Comparison of ENCODE assay signal across 15 cellular contexts in the genomic region with DNA sequence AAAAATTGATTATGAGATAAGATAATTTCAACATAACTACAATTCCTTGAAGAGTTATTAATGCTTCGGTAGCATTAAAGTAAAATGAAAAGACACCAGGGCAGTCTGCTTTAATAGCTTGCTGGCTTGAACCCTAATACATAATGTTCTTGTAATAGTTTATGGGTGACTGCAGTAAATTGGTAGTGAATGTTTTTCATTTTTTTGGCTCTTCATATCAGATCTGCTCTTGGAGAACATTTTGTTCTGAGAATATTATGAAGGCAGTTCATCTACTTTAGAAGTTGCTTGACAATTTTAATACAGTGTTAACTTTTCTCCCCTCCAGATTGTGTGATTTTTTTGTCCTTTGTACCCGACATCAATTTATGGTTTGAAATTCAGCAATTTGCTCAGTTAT.
DNase-seq lines count a peak whose midpoint lies in the region; ATAC-seq and TF ChIP-seq lines count a peak whose summit lies in the region.
"Had no signal": no experiment of that assay in that cellular context is flagged by ENCODE, and none has a peak within 500 bp of the region (broad histone marks: within the 10 kb centered on the region; RNA-seq: fewer than 3 reads in every experiment).

No MANE protein-coding gene starts in this region.

- no peak for TF ChIP-seq CTCF in gastroesophageal sphincter (IDR thresholded peaks at IDR 0.05)
- TF ChIP-seq CTCF in sigmoid colon (IDR thresholded peaks at IDR 0.05): no peak
- no peak for TF ChIP-seq CTCF in testis (IDR thresholded peaks at IDR 0.05)
- no peak for TF ChIP-seq CTCF in Calu3 (IDR thresholded peaks at IDR 0.05; ENCODE audit: unreplicated experiment)

- no peak overlapping the region for H3K4me3 Mint-ChIP-seq in Calu3 (ENCODE audit: low read depth, unreplicated experiment)
- H3K4me3 Mint-ChIP-seq: CD8-positive, alpha-beta memory T cell had no signal

- H3K4me3 ChIP-seq in adipocyte (ENCODE audit: low read length) (peak overlapping the region; percentile 61), gastroesophageal sphincter (no peak overlapping the region), sigmoid colon (no peak overlapping the region), testis (no peak overlapping the region)
- H3K4me3 ChIP-seq: BLaER1, GM23248 had no signal

- BruUV-seq in Calu3 (replicated peaks; lab: Mats Ljungman, UMichigan): no TSS peak

- TF ChIP-seq EP300 in gastroesophageal sphincter (IDR thresholded peaks at IDR 0.05) (peak; percentile 37), sigmoid colon (IDR thresholded peaks at IDR 0.05) (peak in 3 of 4 donors; percentile 48 to 92 (median 87))

- no peaks in the 10 kb centered on the region for H3K36me3 ChIP-seq in adipocyte (ENCODE audit: control insufficient read depth, insufficient read depth, low read length, severe bottlenecking)
- no peaks in the 10 kb centered on the region for H3K36me3 ChIP-seq in gastroesophageal sphincter
- no peaks in the 10 kb centered on the region for H3K36me3 ChIP-seq in sigmoid colon
- H3K36me3 ChIP-seq in testis (ENCODE audit: low read depth, missing control alignments): no peaks in the 10 kb centered on the region
- H3K36me3 ChIP-seq: BLaER1 had no signal

- no peaks in the 10 kb centered on the region for H3K36me3 Mint-ChIP-seq in Calu3 (ENCODE audit: insufficient read depth, unreplicated experiment)

- H3K9ac ChIP-seq in adipocyte (ENCODE audit: low read length): peak overlapping the region; percentile 41
- H3K9ac ChIP-seq: BLaER1, GM23248 had no signal

- H3K27ac Mint-ChIP-seq in Calu3 (ENCODE audit: unreplicated experiment): no peak overlapping the region
- H3K27ac Mint-ChIP-seq: CD8-positive, alpha-beta memory T cell had no signal

- H3K27ac ChIP-seq in gastroesophageal sphincter: peak overlapping the region; percentile 27 to 89 (median 70)
- H3K27ac ChIP-seq in sigmoid colon: peak overlapping the region; percentile 29 to 66 (median 54)
- H3K27ac ChIP-seq in testis: peak overlapping the region; percentile 22 to 58
- H3K27ac ChIP-seq: BLaER1, GM23248 had no signal

- H3K9me3 Mint-ChIP-seq in Calu3 (ENCODE audit: low read depth, unreplicated experiment): peaks cover 5% of the 10 kb centered on the region

- H3K27me3 ChIP-seq in adipocyte (replicated peaks; ENCODE audit: control insufficient read depth, insufficient read depth, low read length): no peaks in the 10 kb centered on the region
- no peaks in the 10 kb centered on the region for H3K27me3 ChIP-seq in gastroesophageal sphincter
- H3K27me3 ChIP-seq in sigmoid colon: no peaks in the 10 kb centered on the region
- no peaks in the 10 kb centered on the region for H3K27me3 ChIP-seq in testis
- H3K27me3 ChIP-seq: BLaER1 had no signal

- H3K9me3 ChIP-seq in adipocyte (ENCODE audit: control insufficient read depth, low read length) (peaks cover 12% of the 10 kb centered on the region), gastroesophageal sphincter (peaks cover 0 to 7% (median 0%) of the 10 kb centered on the region in 3 donors), sigmoid colon (no peaks in the 10 kb centered on the region), testis (no peaks in the 10 kb centered on the region)
- H3K9me3 ChIP-seq: Caco-2 had no signal

- TF ChIP-seq POLR2A in gastroesophageal sphincter (IDR thresholded peaks at IDR 0.05) (no peak), sigmoid colon (IDR thresholded peaks at IDR 0.05) (no peak), testis (IDR thresholded peaks at IDR 0.05) (no peak)

- DNase-seq in adipocyte (ENCODE audit: low read depth) (peak; percentile 36), sigmoid colon (no peak), testis (no peak), Calu3 (no peak), epidermal melanocyte (ENCODE audit: insufficient read length, low spot score) (no peak)
- DNase-seq in stimulated activated CD4-positive, alpha-beta T cell treated with anti-CD3 and anti-CD28 coated beads, Interleukin-15, amount 100 ng/mL, for 24 hours: no peak
- DNase-seq: 8988T; AML-193; Caco-2; CD8-positive, alpha-beta memory T cell had no signal

- H3K4me1 Mint-ChIP-seq in Calu3 (ENCODE audit: low read depth, unreplicated experiment): no peaks in the 10 kb centered on the region

- no peaks in the 10 kb centered on the region for H3K27me3 Mint-ChIP-seq in Calu3 (ENCODE audit: unreplicated experiment)
- H3K27me3 Mint-ChIP-seq: CD8-positive, alpha-beta memory T cell had no signal

- ATAC-seq in gastroesophageal sphincter: peak; percentile 75
- no peak for ATAC-seq in GM18868 (IDR thresholded peaks at IDR 0.05; ENCODE audit: unreplicated experiment)
- ATAC-seq: HCT116 had no signal

- 45 to 50% methylated on average over 2 of the region's 2 CpGs for WGBS in gastroesophageal sphincter (ENCODE audit: low coverage in 1 of 2), 2 donors
- 85 to 94% methylated on average over 2 of the region's 2 CpGs for WGBS in sigmoid colon, 2 donors
- WGBS in testis, 2 donors: 32 to 41% methylated on average over 2 of the region's 2 CpGs

- intact Hi-C loops in sigmoid colon (cut with DNase I) (no loop called here), testis (cut with DNase I; ENCODE audit: low total_unique reads) (no loop called here), Calu3 (cut with micrococcal nuclease; ENCODE audit: unreplicated experiment) (no loop called here)

- CTCF ChIA-PET in Calu3 (lab: Charles Lee): no interaction called here

- H3K4me1 ChIP-seq in adipocyte (ENCODE audit: control insufficient read depth, insufficient read depth, low read length): peaks cover 25% of the 10 kb centered on the region
- peaks cover 4 to 58% (median 16%) of the 10 kb centered on the region in 3 donors for H3K4me1 ChIP-seq in gastroesophageal sphincter
- peaks cover 0 to 44% (median 22%) of the 10 kb centered on the region in 4 donors for H3K4me1 ChIP-seq in sigmoid colon
- H3K4me1 ChIP-seq in testis: peaks cover 6% of the 10 kb centered on the region
- H3K4me1 ChIP-seq: BLaER1, Caco-2 had no signal
